ENCODE assay signal across 26 cellular contexts in genomic region chr22:48224332-48224731, GRCh38.
"Had no signal": no experiment of that assay in that cellular context is flagged by ENCODE, and none has a peak within 500 bp of the region (broad histone marks: within the 10 kb centered on the region; RNA-seq: fewer than 3 reads in every experiment).

No MANE protein-coding gene starts in this region.

- H3K4me3 Mint-ChIP-seq: activated CD4-positive, alpha-beta memory T cell treated with anti-CD3 and anti-CD28 coated beads for 36 hours; activated CD4-positive, alpha-beta T cell treated with anti-CD3 and anti-CD28 coated beads, Interleukin-2, amount 10 ng/mL, durations not matched to agents 7 days and 5 days; activated naive CD4-positive, alpha-beta T cell treated with anti-CD3 and anti-CD28 coated beads, Interleukin-2, amount 10 ng/mL, durations not matched to agents 7 days and 5 days; activated naive CD8-positive, alpha-beta T cell treated with anti-CD3 and anti-CD28 coated beads for 36 hours; activated T-cell treated with anti-CD3 and anti-CD28 coated beads, Interleukin-2, amount 50 U/mL, for 72 hours; T-cell had no signal

- H3K36me3 Mint-ChIP-seq: activated CD4-positive, alpha-beta memory T cell treated with anti-CD3 and anti-CD28 coated beads for 36 hours; activated naive CD4-positive, alpha-beta T cell treated with anti-CD3 and anti-CD28 coated beads, Interleukin-2, amount 10 ng/mL, durations not matched to agents 7 days and 5 days; activated naive CD8-positive, alpha-beta T cell treated with anti-CD3 and anti-CD28 coated beads for 36 hours; T-cell had no signal

- H3K27ac Mint-ChIP-seq: activated CD4-positive, alpha-beta memory T cell treated with anti-CD3 and anti-CD28 coated beads for 36 hours; activated CD4-positive, alpha-beta T cell treated with anti-CD3 and anti-CD28 coated beads, Interleukin-2, amount 10 ng/mL, durations not matched to agents 7 days and 5 days; activated naive CD4-positive, alpha-beta T cell treated with anti-CD3 and anti-CD28 coated beads, Interleukin-2, amount 10 ng/mL, durations not matched to agents 7 days and 5 days; activated naive CD8-positive, alpha-beta T cell treated with anti-CD3 and anti-CD28 coated beads for 36 hours; activated T-cell treated with anti-CD3 and anti-CD28 coated beads, Interleukin-2, amount 50 U/mL, for 72 hours; activated T-helper 2 cell treated with anti-CD3 and anti-CD28 coated beads, Interferon-gamma antibody, Interleukin-2, Interleukin-4, amounts not matched to agents 10 μg/mL and 5 μg/mL and 100 μg/mL, durations not matched to agents 14 hours and 24 hours and 36 hours; T-cell had no signal

- H3K27me3 Mint-ChIP-seq: activated naive CD4-positive, alpha-beta T cell treated with anti-CD3 and anti-CD28 coated beads, Interleukin-2, amount 10 ng/mL, durations not matched to agents 7 days and 5 days had no signal

- H3K27ac ChIP-seq: breast epithelium, KMS-11, SK-N-MC had no signal

- H3K9me3 Mint-ChIP-seq: activated CD4-positive, alpha-beta memory T cell treated with anti-CD3 and anti-CD28 coated beads for 36 hours; activated CD4-positive, alpha-beta T cell treated with anti-CD3 and anti-CD28 coated beads, Interleukin-2, amount 10 ng/mL, durations not matched to agents 7 days and 5 days; activated naive CD8-positive, alpha-beta T cell treated with anti-CD3 and anti-CD28 coated beads for 36 hours had no signal

- ATAC-seq: activated T-cell treated with anti-CD3 and anti-CD28 coated beads, Interleukin-2, amount 50 U/mL, for 72 hours; Panc1; Right ventricle myocardium inferior; T-cell had no signal

- DNase-seq: activated CD4-positive, alpha-beta memory T cell treated with anti-CD3 and anti-CD28 coated beads for 36 hours; activated CD4-positive, alpha-beta T cell treated with anti-CD3 and anti-CD28 coated beads, Interleukin-2, amount 10 ng/mL, durations not matched to agents 7 days and 5 days; activated CD4-positive, CD25-positive, alpha-beta regulatory T cell; activated gamma-delta T cell treated with Interleukin-2 at 50 U/mL for 16 hours; activated naive CD4-positive, alpha-beta T cell treated with anti-CD3 and anti-CD28 coated beads, Interleukin-2, amount 10 ng/mL, durations not matched to agents 7 days and 5 days; activated naive CD8-positive, alpha-beta T cell treated with anti-CD3 and anti-CD28 coated beads for 36 hours; activated T-cell treated with anti-CD3 and anti-CD28 coated beads, Interleukin-2, amount 50 U/mL, for 72 hours; aorta; NCI-H1092; NCI-H1436; NCI-H1694 treated with DMSO at 0.1 percent for 48 hours; NCI-H2029 treated with DMSO at 0.1 percent for 48 hours; NCI-H510A treated with DMSO at 0.1 percent for 48 hours; NCI-H69; NK-92 treated with Interleukin-12 subunit alpha and Interleukin-12 subunit beta, amount 100 ng/mL, for 24 hours; OCI-M1; RPMI8226; T-cell; T-helper 2 cell; T1000 had no signal

- H3K4me1 Mint-ChIP-seq: activated CD4-positive, alpha-beta T cell treated with anti-CD3 and anti-CD28 coated beads, Interleukin-2, amount 10 ng/mL, durations not matched to agents 7 days and 5 days; activated naive CD4-positive, alpha-beta T cell treated with anti-CD3 and anti-CD28 coated beads, Interleukin-2, amount 10 ng/mL, durations not matched to agents 7 days and 5 days; activated naive CD8-positive, alpha-beta T cell treated with anti-CD3 and anti-CD28 coated beads for 36 hours; T-cell had no signal
